Comparison of ENCODE assay signal across 8 cellular contexts in genomic region chr12:49043856-49044258, GRCh38. TPM values are rescaled to one million over a fixed set of nuclear protein-coding genes. Genes with fewer than 3 reads are reported as not detected.
DNase-seq lines count a peak whose midpoint lies in the region; ATAC-seq, FAIRE-seq and TF ChIP-seq lines count a peak whose summit lies in the region.

No MANE protein-coding gene starts in this region.

- peak; percentile 81 for FAIRE-seq in bronchial epithelial cell (lab: Jason Lieb, UNC)

- no peak overlapping the region for H3K4me3 ChIP-seq in bronchial epithelial cell (ENCODE audit: low read depth, low read length)

- peaks cover 66% of the 10 kb centered on the region for H3K36me3 ChIP-seq in bronchial epithelial cell (ENCODE audit: control insufficient read depth, insufficient read depth, low read length)

- ATAC-seq in GM21723 (IDR thresholded peaks at IDR 0.05; ENCODE audit: unreplicated experiment): no peak
- no peak for ATAC-seq in HG03442 (IDR thresholded peaks at IDR 0.05; ENCODE audit: unreplicated experiment)

- peak; percentile 82 for TF ChIP-seq CTCF in bronchial epithelial cell (IDR thresholded peaks at IDR 0.05; ENCODE audit: insufficient read depth, low read length, severe bottlenecking)

- no peaks in the 10 kb centered on the region for H3K27me3 ChIP-seq in bronchial epithelial cell (ENCODE audit: control insufficient read depth, insufficient read depth, low read length)

- peak; percentile 63 for DNase-seq in ELF-1 (ENCODE audit: low read depth, low spot score)
- DNase-seq in MV-4-11 (lab: John Stamatoyannopoulos, UW): peak; percentile 60
- DNase-seq in activated CD4-positive, CD25-positive, alpha-beta regulatory T cell (lab: John Stamatoyannopoulos, UW): peak; percentile 52 to 70 (median 62)
- DNase-seq in bronchial epithelial cell (ENCODE audit: low read depth): peak; percentile 30
- peak; percentile 62 for DNase-seq in left kidney (ENCODE audit: low read depth, low spot score)
- peak; percentile 53 for DNase-seq in stimulated activated CD8-positive, alpha-beta memory T cell treated with anti-CD3 and anti-CD28 coated beads, Interleukin-12 subunit alpha, Interleukin-12 subunit beta, amount 100 ng/mL, for 24 hours (ENCODE audit: extremely low read depth)

RNA-seq across cellular contexts. Expression of gene KMT2D, which starts 16.7 kb away (rescaled TPM):
- total RNA-seq in bronchial epithelial cell: 24.0 and 25.6 TPM in 2 replicates

RNA-seq across cellular contexts. Expression of gene PRKAG1, which starts 25.3 kb away (rescaled TPM):
- total RNA-seq in bronchial epithelial cell: 68.6 and 93.7 TPM in 2 replicates

RNA-seq across cellular contexts. Expression of gene RHEBL1, which starts 25.9 kb away (rescaled TPM):
- 0.26 and 0.53 TPM in 2 replicates for total RNA-seq in bronchial epithelial cell

RNA-seq across cellular contexts. Expression of gene DDN, which starts 44.7 kb away (rescaled TPM):
- total RNA-seq in bronchial epithelial cell: 0.13 and 0.26 TPM in 2 replicates

RNA-seq across cellular contexts. Expression of gene DHH, which starts 50.7 kb away (rescaled TPM):
- 0.13 TPM in 1 of 2 replicates, not detected in the other for total RNA-seq in bronchial epithelial cell
